8 cellular contexts compared by ENCODE assay signal in the genomic region with DNA sequence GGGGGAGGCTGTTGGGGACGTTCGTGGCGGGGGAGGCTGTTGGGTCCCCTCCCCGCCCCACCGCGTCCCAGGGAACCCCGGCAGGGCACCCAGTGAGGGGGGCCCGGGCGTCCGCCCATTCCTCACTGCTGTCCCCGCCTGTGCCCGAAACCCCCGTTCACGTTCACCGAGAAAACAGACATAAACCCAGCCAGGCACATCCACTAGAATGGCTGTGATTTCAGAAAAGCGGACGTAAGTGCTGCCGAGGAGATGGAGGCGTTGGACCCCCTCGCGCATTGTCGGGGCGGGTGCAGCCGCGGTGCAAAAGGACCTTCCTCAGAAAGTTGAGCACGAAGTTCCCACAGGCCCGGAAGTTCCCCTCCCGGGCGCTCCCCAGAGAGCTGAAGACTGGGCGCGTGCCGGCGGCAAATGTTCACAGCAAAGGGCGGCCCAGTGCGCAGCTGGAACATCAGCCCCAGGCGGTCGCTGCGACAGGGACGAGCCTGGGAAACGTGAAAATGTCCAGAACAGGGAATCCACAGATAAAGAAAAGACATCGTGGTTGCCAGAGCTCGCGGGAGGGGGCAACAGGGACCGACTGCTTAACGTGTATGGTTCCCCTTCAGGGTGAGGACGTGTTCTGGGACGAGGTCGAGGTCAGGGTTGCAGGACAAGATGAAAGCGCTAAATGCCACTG. TPM values are rescaled to one million over a fixed set of nuclear protein-coding genes. Genes with fewer than 3 reads are reported as not detected.
A peak's percentile ranks its signal among the peaks of the same experiment; 100 is the strongest.
DNase-seq lines count a peak whose midpoint lies in the region; ATAC-seq and TF ChIP-seq lines count a peak whose summit lies in the region.

No MANE protein-coding gene starts in this region.

- TF ChIP-seq CTCF in esophagus muscularis mucosa (IDR thresholded peaks at IDR 0.05) (no peak), osteoblast (IDR thresholded peaks at IDR 0.05; ENCODE audit: extremely low read depth, low read depth, low read length) (no peak)

- no peaks in the 10 kb centered on the region for H3K79me2 ChIP-seq in osteoblast (ENCODE audit: insufficient read depth, low read length)

- no peaks in the 10 kb centered on the region for H3K9me3 Mint-ChIP-seq in T-cell

- H3K9me3 ChIP-seq in esophagus muscularis mucosa (no peaks in the 10 kb centered on the region), osteoblast (ENCODE audit: low read depth, low read length) (no peaks in the 10 kb centered on the region)

- intact Hi-C loops in esophagus muscularis mucosa (cut with DNase I) = no loop called here

- no peaks in the 10 kb centered on the region for H3K36me3 Mint-ChIP-seq in T-cell

- CTCF ChIA-PET in T-cell (lab: Charles Lee) = interaction anchor here in 1 of 2 donors (0.5 to 0.6 kb wide), 4 partner anchors 12 to 179 kb away, joined by 3 to 4 read pairs (median 3); no protein-coding TSS in a partner anchor

- H4K20me1 ChIP-seq in osteoblast (ENCODE audit: insufficient read depth, low read length) = no peaks in the 10 kb centered on the region

- no peak overlapping the region for H3K27ac Mint-ChIP-seq in T-cell

- H3K27me3 ChIP-seq in esophagus muscularis mucosa (peaks cover 0 to 60% (median 5%) of the 10 kb centered on the region in 4 donors), osteoblast (ENCODE audit: insufficient read depth, low read length) (no peaks in the 10 kb centered on the region)

- peak overlapping the region; percentile 44 to 60 (median 54) for H3K4me3 ChIP-seq in esophagus muscularis mucosa
- peak overlapping the region; percentile 62 for H3K4me3 ChIP-seq in osteoblast (ENCODE audit: insufficient read depth, low read length)

- peak; percentile 49 for DNase-seq in activated T-cell treated with anti-CD3 and anti-CD28 coated beads, Interleukin-2, amount 50 U/mL, for 1 hour
- DNase-seq in activated T-cell treated with anti-CD3 and anti-CD28 coated beads for 4 hours (no peak), T-cell (peak in 8 of 34 experiments; percentile 3 to 40 (median 24)), esophagus muscularis mucosa (ENCODE audit: extremely low spot score) (peak; percentile 42), osteoblast (ENCODE audit: insufficient read length, low spot score, missing footprints) (peak; percentile 83)

- peak overlapping the region; percentile 61 to 70 (median 70) for H3K4me3 Mint-ChIP-seq in T-cell

- whole genome bisulfite sequencing in esophagus muscularis mucosa = 44% methylated on average over 24 of the region's 49 CpGs

- no peak for TF ChIP-seq EP300 in esophagus muscularis mucosa (IDR thresholded peaks at IDR 0.05)

- H3K4me2 ChIP-seq in osteoblast (ENCODE audit: insufficient read depth, low read length) = peak overlapping the region; percentile 74

- no peaks in the 10 kb centered on the region for H3K36me3 ChIP-seq in esophagus muscularis mucosa
- H3K36me3 ChIP-seq in osteoblast (ENCODE audit: insufficient read depth, low read length) = no peaks in the 10 kb centered on the region

- H3K27ac ChIP-seq in esophagus muscularis mucosa (replicated peaks in 1 of 4) (peak overlapping the region in 1 of 4 donors; percentile 55), osteoblast (ENCODE audit: low read depth, low read length) (no peak overlapping the region)

- POLR2A ChIA-PET in T-cell (lab: Charles Lee) = no interaction called here

- ATAC-seq in T-cell (replicated peaks in 1 of 4) = peak; percentile 13 to 43 (median 35)
- ATAC-seq in HG03159 (IDR thresholded peaks at IDR 0.05; ENCODE audit: unreplicated experiment) = no peak
- no peak for ATAC-seq in GM21423 (IDR thresholded peaks at IDR 0.05; ENCODE audit: unreplicated experiment)
- no peak for ATAC-seq in HG02571 (IDR thresholded peaks at IDR 0.05; ENCODE audit: unreplicated experiment)

- H3K4me1 Mint-ChIP-seq in T-cell = peaks cover 5 to 12% (median 6%) of the 10 kb centered on the region in 3 donors

- no peak for TF ChIP-seq POLR2A in esophagus muscularis mucosa (IDR thresholded peaks at IDR 0.05; ENCODE audit: low read depth)

- H2AFZ ChIP-seq in osteoblast (ENCODE audit: low read length) = peak overlapping the region; percentile 63

- H3K27me3 Mint-ChIP-seq in T-cell = peaks cover 23 to 37% of the 10 kb centered on the region in 2 donors

- H3K4me1 ChIP-seq in esophagus muscularis mucosa (peaks cover 16 to 44% (median 41%) of the 10 kb centered on the region in 4 donors), osteoblast (ENCODE audit: insufficient read depth, low read length) (peaks cover 14% of the 10 kb centered on the region)

RNA-seq across cellular contexts. Expression of gene SAMD11, which starts 18.5 kb away (rescaled TPM):
- total RNA-seq in T-cell (under 1 TPM in 3 of 5 donors, not detected in 2; 0.32 to 0.70 (median 0.53) TPM), esophagus muscularis mucosa (10 to 100 TPM in 2 of 4 donors, 1 to 10 TPM in 2; 6.2 to 28.8 (median 13.9) TPM), osteoblast (7.7 and 8.3 TPM in 2 replicates)

RNA-seq across cellular contexts. Expression of gene NOC2L, which starts 53.8 kb away (rescaled TPM):
- total RNA-seq in T-cell (10 to 100 TPM; 58.7 to 92.2 (median 83.4) TPM), esophagus muscularis mucosa (10 to 100 TPM; 35.3 to 54.1 (median 47.5) TPM), osteoblast (47.7 and 47.8 TPM in 2 replicates)

RNA-seq across cellular contexts. Expression of gene KLHL17, which starts 55.2 kb away (rescaled TPM):
- total RNA-seq in T-cell (10 to 100 TPM; 17.5 to 45.3 (median 37.1) TPM), esophagus muscularis mucosa (10 to 100 TPM in 1 of 4 donors, 1 to 10 TPM in 3; 3.7 to 10.8 (median 6.2) TPM), osteoblast (5.4 and 6.2 TPM in 2 replicates)

Comparison
In these comparisons a context has a peak if more than half of its experiments do, and no peak if none do; other contexts are left out.
1. ATAC-seq: peak in T-cell (4 of 4); none in HG03159 (single experiment), GM21423 (single experiment) and HG02571 (single experiment).